8 cellular contexts compared by ENCODE assay signal in genomic region chr1:101357444-101357986, GRCh38.
A peak's percentile ranks its signal among the peaks of the same experiment; 100 is the strongest.
DNase-seq lines count a peak whose midpoint lies in the region; ATAC-seq and TF ChIP-seq lines count a peak whose summit lies in the region.

No MANE protein-coding gene starts in this region.

- ATAC-seq in GM18505 (IDR thresholded peaks at IDR 0.05; ENCODE audit: unreplicated experiment): peak; percentile 97
- ATAC-seq in HG02943 (IDR thresholded peaks at IDR 0.05; ENCODE audit: low read depth, unreplicated experiment): peak; percentile 97

- no peak overlapping the region for H3K4me3 ChIP-seq in A673 (ENCODE audit: low read depth, low read length, poor library complexity, severe bottlenecking)

- H3K27ac ChIP-seq in A673 (ENCODE audit: low read depth, low read length, poor library complexity, severe bottlenecking): no peak overlapping the region

- H3K9me3 ChIP-seq in A673 (ENCODE audit: low read depth, low read length, poor library complexity, severe bottlenecking): no peaks in the 10 kb centered on the region

- DNase-seq in A673 (ENCODE audit: low spot score) (peak; percentile 83), NCI-H1694 treated with DMSO at 0.1 percent for 48 hours (lab: John Stamatoyannopoulos, UW) (peak; percentile 74), T1000 (lab: John Stamatoyannopoulos, UW) (peak; percentile 64), astrocyte of the hippocampus (ENCODE audit: low read depth, low spot score) (peak; percentile 91), iPS DF 19.7 (ENCODE audit: low read depth, low spot score) (peak; percentile 65)
- peak; percentile 42 to 83 (median 55) for DNase-seq in stimulated activated CD4-positive, alpha-beta T cell treated with anti-CD3 and anti-CD28 coated beads, Interleukin-12 subunit alpha, Interleukin-12 subunit beta, amount 100 ng/mL, for 48 hours (ENCODE audit: low read depth in 2 of 3, low spot score in 1 of 3)

- H3K36me3 ChIP-seq in A673 (ENCODE audit: insufficient read depth, low read length, poor library complexity, severe bottlenecking): no peaks in the 10 kb centered on the region

- TF ChIP-seq CTCF in A673 (conservative IDR thresholded peaks at IDR 0.05; ENCODE audit: low read depth, low read length): peak; percentile 94

- CTCF ChIA-PET in A673 (lab: Charles Lee): interaction anchor here (0.6 to 2.1 kb wide), 6 partner anchors 9 to 707 kb away, joined by 3 to 48 read pairs (median 3); no protein-coding TSS in a partner anchor

- POLR2A ChIA-PET in A673 (lab: Charles Lee; ENCODE audit: low non-redundant PET): no interaction called here

- BruUV-seq in A673 (replicated peaks; lab: Mats Ljungman, UMichigan): no TSS peak

- H3K4me1 ChIP-seq in A673 (ENCODE audit: insufficient read depth, low read length, poor library complexity, severe bottlenecking): no peaks in the 10 kb centered on the region

- H3K27me3 ChIP-seq in A673 (replicated peaks; ENCODE audit: insufficient read depth, low read depth, low read length, poor library complexity): no peaks in the 10 kb centered on the region

- intact Hi-C loops in A673 (cut with micrococcal nuclease; ENCODE audit: unreplicated experiment): loop anchor here (1.0 to 5.0 kb wide), 2 partner anchors 48 to 435 kb away; no protein-coding TSS in a partner anchor

- TF ChIP-seq POLR2A in GM18505 (IDR thresholded peaks at IDR 0.05; ENCODE audit: borderline replicate concordance, extremely low read depth, insufficient read depth, insufficient read length): no peak
